8 cellular contexts compared by ENCODE assay signal in genomic region chr5:162209005-162209605, GRCh38.
DNase-seq lines count a peak whose midpoint lies in the region; ATAC-seq and TF ChIP-seq lines count a peak whose summit lies in the region.

No MANE protein-coding gene starts in this region.

- H3K27me3 ChIP-seq in thyroid gland = no peaks in the 10 kb centered on the region

- intact Hi-C loops in activated CD4-positive, alpha-beta T cell treated with anti-CD3 and anti-CD28 coated beads for 36 hours (cut with DNase I, micrococcal nuclease) = no loop called here
- intact Hi-C loops in thyroid gland (cut with DNase I) = no loop called here

- POLR2A ChIA-PET in activated CD4-positive, alpha-beta T cell treated with anti-CD3 and anti-CD28 coated beads for 36 hours (lab: Charles Lee) = no interaction called here

- H3K27me3 Mint-ChIP-seq in activated CD4-positive, alpha-beta T cell treated with anti-CD3 and anti-CD28 coated beads for 36 hours = no peaks in the 10 kb centered on the region

- no peaks in the 10 kb centered on the region for H3K9me3 ChIP-seq in thyroid gland

- H3K4me1 Mint-ChIP-seq in activated CD4-positive, alpha-beta T cell treated with anti-CD3 and anti-CD28 coated beads for 36 hours = no peaks in the 10 kb centered on the region

- peak; percentile 24 for DNase-seq in activated CD4-positive, alpha-beta T cell treated with anti-CD3 and anti-CD28 coated beads for 36 hours
- no peak for DNase-seq in activated CD4-positive, alpha-beta T cell treated with anti-CD3 and anti-CD28 coated beads, Interleukin-2, amount 50 U/mL, for 4 hours
- DNase-seq in SKM-1 treated with dmso at 0.1 percent for 144 hours (lab: John Stamatoyannopoulos, UW; ENCODE audit: unreplicated experiment) = peak; percentile 54
- peak; percentile 69 for DNase-seq in iPS DF 19.7 (ENCODE audit: low read depth, low spot score)
- DNase-seq in thyroid gland = peak; percentile 42 to 45
- DNase-seq in stimulated activated CD4-positive, alpha-beta T cell treated with anti-CD3 and anti-CD28 coated beads, Interleukin-12 subunit alpha, Interleukin-12 subunit beta, amount 100 ng/mL, for 4 hours = no peak

- CTCF ChIA-PET in activated CD4-positive, alpha-beta T cell treated with anti-CD3 and anti-CD28 coated beads for 36 hours (lab: Charles Lee) = interaction anchor here (0.7 kb wide), 2 partner anchors 9 to 870 kb away, joined by 3 read pairs; no protein-coding TSS in a partner anchor

- WGBS in thyroid gland, 2 donors = 33 to 45% methylated on average over 4 to 5 of the region's 5 CpGs

- ATAC-seq in activated CD4-positive, alpha-beta T cell treated with anti-CD3 and anti-CD28 coated beads for 36 hours = peak; percentile 58
- ATAC-seq in GM21529 (IDR thresholded peaks at IDR 0.05; ENCODE audit: unreplicated experiment) (peak; percentile 93), HG03575 (IDR thresholded peaks at IDR 0.05; ENCODE audit: extremely low read depth, insufficient number of reproducible peaks, low FRiP score, unreplicated experiment) (peak; percentile 91)

- TF ChIP-seq POLR2A in thyroid gland (IDR thresholded peaks at IDR 0.05) = no peak

- no peaks in the 10 kb centered on the region for H3K4me1 ChIP-seq in thyroid gland

- H3K4me3 Mint-ChIP-seq in activated CD4-positive, alpha-beta T cell treated with anti-CD3 and anti-CD28 coated beads for 36 hours = no peak overlapping the region

- H3K36me3 Mint-ChIP-seq in activated CD4-positive, alpha-beta T cell treated with anti-CD3 and anti-CD28 coated beads for 36 hours (ENCODE audit: low read depth) = no peaks in the 10 kb centered on the region

- no peak overlapping the region for H3K27ac Mint-ChIP-seq in activated CD4-positive, alpha-beta T cell treated with anti-CD3 and anti-CD28 coated beads for 36 hours

- TF ChIP-seq CTCF in thyroid gland (IDR thresholded peaks at IDR 0.05) = peak in 3 of 6 experiments; percentile 17 to 49 (median 33)

- no peak overlapping the region for H3K27ac ChIP-seq in thyroid gland

- H3K4me3 ChIP-seq in thyroid gland (replicated peaks in 1 of 3) = no peak overlapping the region

- peaks cover 2% of the 10 kb centered on the region for H3K9me3 Mint-ChIP-seq in activated CD4-positive, alpha-beta T cell treated with anti-CD3 and anti-CD28 coated beads for 36 hours (ENCODE audit: low read depth)

- no peaks in the 10 kb centered on the region for H3K36me3 ChIP-seq in thyroid gland

Comparison
In these comparisons a context has a peak if more than half of its experiments do, and no peak if none do; other contexts are left out.
1. DNase-seq: peak in activated CD4-positive, alpha-beta T cell treated with anti-CD3 and anti-CD28 coated beads for 36 hours (single experiment), SKM-1 treated with dmso at 0.1 percent for 144 hours (single experiment), iPS DF 19.7 (single experiment) and thyroid gland (2 of 2); none in activated CD4-positive, alpha-beta T cell treated with anti-CD3 and anti-CD28 coated beads, Interleukin-2, amount 50 U/mL, for 4 hours (0 of 2) and stimulated activated CD4-positive, alpha-beta T cell treated with anti-CD3 and anti-CD28 coated beads, Interleukin-12 subunit alpha, Interleukin-12 subunit beta, amount 100 ng/mL, for 4 hours (single experiment).
2. Peak in every context shown above with its lines, with median percentiles within 50 percentile points of each other: ATAC-seq.